In genomic region chr13:41267106-41267505, GRCh38 we compare ENCODE assay signal across 17 cellular contexts. TPM values are rescaled to one million over a fixed set of nuclear protein-coding genes. Genes with fewer than 3 reads are reported as not detected.
A peak's percentile ranks its signal among the peaks of the same experiment; 100 is the strongest.
DNase-seq lines count a peak whose midpoint lies in the region; ATAC-seq and TF ChIP-seq lines count a peak whose summit lies in the region.
"Had no signal": no experiment of that assay in that cellular context is flagged by ENCODE, and none has a peak within 500 bp of the region (broad histone marks: within the 10 kb centered on the region; RNA-seq: fewer than 3 reads in every experiment).

No MANE protein-coding gene starts in this region.

- no peak overlapping the region for H2BK20ac ChIP-seq in IMR-90 (ENCODE audit: low read depth, low read length)

- intact Hi-C loops in CD8-positive, alpha-beta T cell (cut with DNase I, micrococcal nuclease): no loop called here
- intact Hi-C loops in IMR-90 (cut with micrococcal nuclease): no loop called here

- no peak for ATAC-seq in CD8-positive, alpha-beta T cell
- ATAC-seq in IMR-90 (ENCODE audit: low read depth): no peak
- ATAC-seq in GM21576 (IDR thresholded peaks at IDR 0.05; ENCODE audit: unreplicated experiment): no peak
- ATAC-seq: PC-3 had no signal

- no peak overlapping the region for H4K8ac ChIP-seq in IMR-90 (ENCODE audit: low read depth in 2 of 2, low read length in 2 of 2)

- H3K9me3 ChIP-seq in CD8-positive, alpha-beta T cell (ENCODE audit: low read length): peaks cover 3% of the 10 kb centered on the region
- peaks cover 10% of the 10 kb centered on the region for H3K9me3 ChIP-seq in IMR-90 (ENCODE audit: control insufficient read depth, insufficient read depth, low read length)

- no peaks in the 10 kb centered on the region for H3K36me3 ChIP-seq in CD8-positive, alpha-beta T cell (ENCODE audit: insufficient read depth, low read length)
- no peaks in the 10 kb centered on the region for H3K36me3 ChIP-seq in IMR-90 (ENCODE audit: control insufficient read depth, insufficient read depth, low read length)
- H3K36me3 ChIP-seq: SJSA1 had no signal

- peak overlapping the region; percentile 75 for H3K27ac Mint-ChIP-seq in CD8-positive, alpha-beta T cell

- no peak overlapping the region for H3K18ac ChIP-seq in IMR-90 (ENCODE audit: low read depth, low read length)

- H3K27me3 ChIP-seq in CD8-positive, alpha-beta T cell (ENCODE audit: insufficient read depth, low read length): no peaks in the 10 kb centered on the region
- no peaks in the 10 kb centered on the region for H3K27me3 ChIP-seq in IMR-90 (ENCODE audit: control insufficient read depth, insufficient read depth, low read length)
- H3K27me3 ChIP-seq: SJSA1 had no signal

- no peak for DNase-seq in CD8-positive, alpha-beta T cell
- DNase-seq in IMR-90 (peak; percentile 18), astrocyte of the hippocampus (ENCODE audit: low read depth, low spot score) (peak; percentile 56), myocyte (ENCODE audit: low read depth) (peak; percentile 9), Kasumi-1 (lab: John Stamatoyannopoulos, UW) (no peak), islet precursor cell (no peak), SW480 (ENCODE audit: low spot score) (no peak)
- DNase-seq: Calu3, HCEC 1CT, NCI-H1436 treated with DMSO at 0.1 percent for 48 hours, NCI-H2081, NCI-H510A treated with DMSO at 0.1 percent for 48 hours, NCI-H82, PC-3 had no signal

- no peaks in the 10 kb centered on the region for H4K20me1 ChIP-seq in IMR-90 (ENCODE audit: insufficient read depth, low read length)

- peaks cover 38% of the 10 kb centered on the region for H3K4me1 Mint-ChIP-seq in CD8-positive, alpha-beta T cell (ENCODE audit: low read depth)

- H2AK5ac ChIP-seq in IMR-90 (ENCODE audit: low read depth, low read length): no peak overlapping the region

- H4K5ac ChIP-seq in IMR-90 (ENCODE audit: low read depth, low read length): no peak overlapping the region

- in situ Hi-C loops in IMR-90 (cut with MboI; ENCODE audit: low sequenced_read_pairs): no loop called here

- POLR2A ChIA-PET in CD8-positive, alpha-beta T cell (lab: Charles Lee): no interaction called here
- POLR2A ChIA-PET in IMR-90 (lab: Charles Lee; ENCODE audit: unreplicated experiment): no interaction called here

- H2BK120ac ChIP-seq in IMR-90 (ENCODE audit: low read depth, low read length): no peak overlapping the region

- dilution Hi-C loops in IMR-90 (cut with HindIII; ENCODE audit: low sequenced_read_pairs, unreplicated experiment): no loop called here

- H3K27me3 Mint-ChIP-seq in CD8-positive, alpha-beta T cell (ENCODE audit: low read depth): no peaks in the 10 kb centered on the region

- CTCF ChIA-PET in CD8-positive, alpha-beta T cell (lab: Charles Lee): interaction anchor here (0.9 kb wide), 1 partner anchor 45 kb away, joined by 3 read pairs; no protein-coding TSS in a partner anchor
- CTCF ChIA-PET in IMR-90 (lab: Yijun Ruan, JAX): no interaction called here

- H3K4me3 Mint-ChIP-seq in CD8-positive, alpha-beta T cell: peak overlapping the region; percentile 43

- no peak overlapping the region for H3K27ac ChIP-seq in CD8-positive, alpha-beta T cell (ENCODE audit: low read depth, low read length)
- no peak overlapping the region for H3K27ac ChIP-seq in IMR-90 (ENCODE audit: insufficient read depth, low read length)
- H3K27ac ChIP-seq: HL-60, SJSA1 had no signal

- no peak overlapping the region for H3K4me2 ChIP-seq in IMR-90 (ENCODE audit: low read depth, low read length)

- no peak overlapping the region for H2BK15ac ChIP-seq in IMR-90 (ENCODE audit: low read depth, low read length)

- no peak overlapping the region for H2AFZ ChIP-seq in IMR-90 (replicated peaks; ENCODE audit: low read length, poor library complexity)

- no peak for TF ChIP-seq POLR2A in IMR-90 (IDR thresholded peaks at IDR 0.05; ENCODE audit: low read depth, low read length)

- no peak overlapping the region for H3K14ac ChIP-seq in IMR-90 (replicated peaks; ENCODE audit: low read depth, low read length)

- no peak overlapping the region for H3K56ac ChIP-seq in IMR-90 (ENCODE audit: extremely low read depth, insufficient read depth, low read length)

- peaks cover 40% of the 10 kb centered on the region for H3K4me1 ChIP-seq in CD8-positive, alpha-beta T cell (ENCODE audit: insufficient read depth, low read length)
- H3K4me1 ChIP-seq in IMR-90 (ENCODE audit: control insufficient read depth, insufficient read depth, low read length): peaks cover 2% of the 10 kb centered on the region

- TF ChIP-seq RAD21 in IMR-90 (IDR thresholded peaks at IDR 0.05; ENCODE audit: low read length): no peak

- no peak overlapping the region for H4K91ac ChIP-seq in IMR-90 (ENCODE audit: insufficient read depth, low read depth, low read length)

- BruUV-seq in IMR-90 (replicated peaks; lab: Mats Ljungman, UMichigan): no TSS peak

- no peak overlapping the region for H3K4ac ChIP-seq in IMR-90 (ENCODE audit: low read depth, low read length)

- H3K36me3 Mint-ChIP-seq in CD8-positive, alpha-beta T cell: peaks cover 14% of the 10 kb centered on the region

- H3K79me1 ChIP-seq in IMR-90 (ENCODE audit: low read depth in 1 of 2, low read length in 2 of 2): peaks cover 7 to 10% of the 10 kb centered on the region in 2 experiments; a peak in 3 of 4 replicates

- no peak overlapping the region for H3K23ac ChIP-seq in IMR-90 (ENCODE audit: low read depth, low read length)

- H3K9ac ChIP-seq in IMR-90 (ENCODE audit: low read depth, low read length): no peak overlapping the region

- no peak overlapping the region for H3K4me3 ChIP-seq in CD8-positive, alpha-beta T cell (ENCODE audit: low read depth, low read length)
- no peak overlapping the region for H3K4me3 ChIP-seq in IMR-90 (ENCODE audit: insufficient read depth, low read depth, low read length)
- H3K4me3 ChIP-seq: SJSA1 had no signal

- peaks cover 3% of the 10 kb centered on the region; the same call in 1 of the 2 replicates for H3K9me1 ChIP-seq in IMR-90 (ENCODE audit: insufficient read depth, low read length)

- H2BK5ac ChIP-seq in IMR-90 (ENCODE audit: low read depth, low read length, poor library complexity, severe bottlenecking): no peak overlapping the region

- H2AK9ac ChIP-seq in IMR-90 (replicated peaks; ENCODE audit: low read depth, low read length, poor library complexity): no peak overlapping the region

- peaks cover 4% of the 10 kb centered on the region for H3K9me3 Mint-ChIP-seq in CD8-positive, alpha-beta T cell

- TF ChIP-seq CTCF in CD8-positive, alpha-beta T cell (IDR thresholded peaks at IDR 0.05): no peak
- no peak for TF ChIP-seq CTCF in IMR-90 (conservative IDR thresholded peaks at IDR 0.05; ENCODE audit: low read depth, low read length)

TF ChIP-seq in IMR-90, 13 proteins besides CTCF, POLR2A, EP300 and RAD21:
- TF ChIP-seq NFE2L2 (IDR thresholded peaks at IDR 0.05; ENCODE audit: low read depth, low read length): no peak
- no peak for TF ChIP-seq CHD1 (IDR thresholded peaks at IDR 0.05; ENCODE audit: low read depth, low read length)
- no peak for TF ChIP-seq MXI1 (IDR thresholded peaks at IDR 0.05; ENCODE audit: borderline replicate concordance, low read depth, low read length)
- no peak for TF ChIP-seq MAFK (IDR thresholded peaks at IDR 0.05; ENCODE audit: low read depth, low read length)
- TF ChIP-seq BHLHE40 (IDR thresholded peaks at IDR 0.05; ENCODE audit: low read depth, low read length): no peak
- no peak for TF ChIP-seq MAZ (IDR thresholded peaks at IDR 0.05; ENCODE audit: borderline replicate concordance, low read depth, low read length)
- TF ChIP-seq FOS (IDR thresholded peaks at IDR 0.05; ENCODE audit: low read depth, low read length): no peak
- TF ChIP-seq CEBPB (IDR thresholded peaks at IDR 0.05; ENCODE audit: low read depth, low read length): no peak
- TF ChIP-seq RCOR1 (IDR thresholded peaks at IDR 0.05; ENCODE audit: insufficient replicate concordance, low read length): no peak
- TF ChIP-seq RFX5 (IDR thresholded peaks at IDR 0.05; ENCODE audit: low read depth, low read length): no peak
- TF ChIP-seq SMC3 (IDR thresholded peaks at IDR 0.05; ENCODE audit: low read depth, low read length): no peak
- TF ChIP-seq ELK1 (IDR thresholded peaks at IDR 0.05; ENCODE audit: borderline replicate concordance, low read depth, low read length): no peak
- TF ChIP-seq USF2 (IDR thresholded peaks at IDR 0.05; ENCODE audit: low read depth, low read length): no peak

RNA-seq across cellular contexts. Expression of gene MTRF1, which starts 3.7 kb away (rescaled TPM):
- total RNA-seq in CD8-positive, alpha-beta T cell: 10 to 100 TPM; 26.2 to 26.9 TPM
- total RNA-seq in IMR-90 (2012; rRNA removed) (9.7 and 12.4 TPM in 2 replicates), myocyte (8.8 and 10.1 TPM in 2 replicates)
- polyA plus RNA-seq in IMR-90 (2012; rRNA removed): 6.8 and 9.7 TPM in 2 replicates
- polyA plus RNA-seq in IMR-90 (2012; cell fraction: cytosol; rRNA removed): 1.2 and 1.5 TPM in 2 replicates
- polyA plus RNA-seq in IMR-90 (2012; cell fraction: nucleus; rRNA removed; ENCODE audit: low replicate concordance): 6.0 and 45.2 TPM in 2 replicates
- polyA plus RNA-seq in myocyte (2012): 7.0 TPM

RNA-seq across cellular contexts. Expression of gene NAA16, which starts 44.0 kb away (rescaled TPM):
- total RNA-seq in CD8-positive, alpha-beta T cell: 100 to 1,000 TPM; 103 to 105 TPM
- total RNA-seq in IMR-90 (2012; rRNA removed) (6.6 and 13.1 TPM in 2 replicates), myocyte (6.9 and 8.6 TPM in 2 replicates)
- 6.1 and 8.8 TPM in 2 replicates for polyA plus RNA-seq in IMR-90 (2012; rRNA removed)
- polyA plus RNA-seq in IMR-90 (2012; cell fraction: cytosol; rRNA removed): 0.95 and 1.5 TPM in 2 replicates
- polyA plus RNA-seq in IMR-90 (2012; cell fraction: nucleus; rRNA removed; ENCODE audit: low replicate concordance): 7.0 and 30.5 TPM in 2 replicates
- 2.3 TPM for polyA plus RNA-seq in myocyte (2012)

Comparison
In these comparisons a context has a peak if more than half of its experiments do, and no peak if none do; other contexts are left out.
1. DNase-seq: peak in IMR-90 (single experiment), astrocyte of the hippocampus (single experiment) and myocyte (single experiment); none in CD8-positive, alpha-beta T cell (0 of 7), Kasumi-1 (0 of 2), islet precursor cell (single experiment) and SW480 (single experiment).